Comparison of ENCODE assay signal across 13 cellular contexts in genomic region chr11:15988693-15989231, GRCh38.
DNase-seq lines count a peak whose midpoint lies in the region; ATAC-seq, FAIRE-seq and TF ChIP-seq lines count a peak whose summit lies in the region.
"Had no signal": no experiment of that assay in that cellular context is flagged by ENCODE, and none has a peak within 500 bp of the region (broad histone marks: within the 10 kb centered on the region; RNA-seq: fewer than 3 reads in every experiment).

No MANE protein-coding gene starts in this region.

- H3K9me3 ChIP-seq in PC-3 (ENCODE audit: low read length) = no peaks in the 10 kb centered on the region

- ATAC-seq in PC-3 (no peak), GM19463 (IDR thresholded peaks at IDR 0.05; ENCODE audit: unreplicated experiment) (no peak)
- ATAC-seq: activated T-cell treated with anti-CD3 and anti-CD28 coated beads, Interleukin-2, amount 50 U/mL, for 4 hours had no signal

- no peak overlapping the region for H3K4me2 ChIP-seq in PC-3 (ENCODE audit: low read length)

- CTCF ChIA-PET in PC-3 (lab: Charles Lee) = no interaction called here

- no peaks in the 10 kb centered on the region for H3K4me1 ChIP-seq in PC-3 (ENCODE audit: insufficient read depth, low read length)

- no peak overlapping the region for H3K27ac ChIP-seq in PC-3 (ENCODE audit: low read length)

- no peak overlapping the region for H3K4me3 ChIP-seq in PC-3 (ENCODE audit: low read length)
- H3K4me3 ChIP-seq in fibroblast of villous mesenchyme (ENCODE audit: low read depth, low read length) = no peak overlapping the region

- no peaks in the 10 kb centered on the region for H3K27me3 Mint-ChIP-seq in neural crest cell (ENCODE audit: low read depth)
- H3K27me3 Mint-ChIP-seq: dendritic cell treated with granulocyte-macrophage colony-stimulating factor and Interleukin-4, amounts not matched to agents 40 ng/mL and 50 ng/mL, for 4 days had no signal

- H3F3A ChIP-seq in PC-3 (ENCODE audit: low read length, unreplicated experiment) = no peaks in the 10 kb centered on the region

- no peak overlapping the region for H2AFZ ChIP-seq in PC-3 (ENCODE audit: low read length)

- no peak for DNase-seq in PC-3
- peak; percentile 52 for DNase-seq in fibroblast of villous mesenchyme (ENCODE audit: low read depth)
- DNase-seq in neural crest cell (ENCODE audit: low read depth, low spot score) = peak; percentile 18
- no peak for DNase-seq in KG1 (lab: John Stamatoyannopoulos, UW)
- DNase-seq in posterior vena cava (ENCODE audit: low spot score) = no peak
- DNase-seq in frontal cortex (ENCODE audit: low spot score in 2 of 2) = no peak
- DNase-seq: activated T-cell treated with anti-CD3 and anti-CD28 coated beads, Interleukin-2, amount 50 U/mL, for 4 hours; NCI-H1417 treated with DMSO at 0.1 percent for 48 hours; stimulated activated CD4-positive, alpha-beta T cell treated with anti-CD3 and anti-CD28 coated beads, Interleukin-1b, Interleukin-23, amount 100 ng/mL, for 48 hours; SW 1271 had no signal

- 0 out of 2 replicates have a peak, but pooled peaks cover 8% of the 10 kb centered on the region for H3K27me3 ChIP-seq in PC-3 (ENCODE audit: low read length)

- TF ChIP-seq CTCF in GM12872 (IDR thresholded peaks at IDR 0.05; ENCODE audit: insufficient read depth, low read depth, low read length) (peak; percentile 29; the same call in 2 of the 3 replicates), PC-3 (conservative IDR thresholded peaks at IDR 0.05; ENCODE audit: low read depth, low read length) (0 out of 2 replicates have a peak, but pooled peaks have one; percentile 33), fibroblast of villous mesenchyme (IDR thresholded peaks at IDR 0.05; ENCODE audit: insufficient read depth, low read depth, low read length) (peak; percentile 35), neural crest cell (conservative IDR thresholded peaks at IDR 0.05) (peak; percentile 60)

- no peaks in the 10 kb centered on the region for H3K36me3 Mint-ChIP-seq in neural crest cell (ENCODE audit: low read depth)

- no peaks in the 10 kb centered on the region for H3K9me3 Mint-ChIP-seq in neural crest cell
- H3K9me3 Mint-ChIP-seq: activated T-cell treated with anti-CD3 and anti-CD28 coated beads, Interleukin-2, amount 50 U/mL, for 4 hours; dendritic cell treated with granulocyte-macrophage colony-stimulating factor and Interleukin-4, amounts not matched to agents 40 ng/mL and 50 ng/mL, for 4 days had no signal

- no peaks in the 10 kb centered on the region for H3K79me2 ChIP-seq in PC-3 (ENCODE audit: low read length)

- H3K9ac ChIP-seq in PC-3 (ENCODE audit: low read length) = no peak overlapping the region

- no peaks in the 10 kb centered on the region for H4K20me1 ChIP-seq in PC-3 (ENCODE audit: low read length)

- no peak overlapping the region for H3K4me3 Mint-ChIP-seq in neural crest cell
- H3K4me3 Mint-ChIP-seq: activated T-cell treated with anti-CD3 and anti-CD28 coated beads, Interleukin-2, amount 50 U/mL, for 4 hours; dendritic cell treated with granulocyte-macrophage colony-stimulating factor and Interleukin-4, amounts not matched to agents 40 ng/mL and 50 ng/mL, for 4 days had no signal

- H3K9me2 ChIP-seq in PC-3 (replicated peaks; ENCODE audit: low read length) = no peaks in the 10 kb centered on the region

- H3K27ac Mint-ChIP-seq in neural crest cell (ENCODE audit: unreplicated experiment) = no peak overlapping the region
- H3K27ac Mint-ChIP-seq: dendritic cell treated with granulocyte-macrophage colony-stimulating factor and Interleukin-4, amounts not matched to agents 40 ng/mL and 50 ng/mL, for 4 days had no signal

- intact Hi-C loops in PC-3 (cut with micrococcal nuclease) (no loop called here), posterior vena cava (cut with DNase I) (no loop called here)

- no peaks in the 10 kb centered on the region for H3K36me3 ChIP-seq in PC-3 (ENCODE audit: low read depth, low read length)

- POLR2A ChIA-PET in PC-3 (lab: Charles Lee; ENCODE audit: unreplicated experiment) = no interaction called here

- no TSS peak for BruUV-seq in PC-3 (replicated peaks; lab: Mats Ljungman, UMichigan)

- no peak for FAIRE-seq in frontal cortex (lab: Jason Lieb, UNC)

- H3K4me1 Mint-ChIP-seq in neural crest cell = no peaks in the 10 kb centered on the region

Comparison
In these comparisons a context has a peak if more than half of its experiments do, and no peak if none do; other contexts are left out.
1. DNase-seq: peak in fibroblast of villous mesenchyme (single experiment) and neural crest cell (single experiment); none in PC-3 (single experiment), KG1 (single experiment), posterior vena cava (single experiment) and frontal cortex (0 of 2).
2. Peak in every context shown above with its lines, with median percentiles within 50 percentile points of each other: CTCF ChIP-seq.